ENCODE assay signal across 26 cellular contexts in the genomic region with DNA sequence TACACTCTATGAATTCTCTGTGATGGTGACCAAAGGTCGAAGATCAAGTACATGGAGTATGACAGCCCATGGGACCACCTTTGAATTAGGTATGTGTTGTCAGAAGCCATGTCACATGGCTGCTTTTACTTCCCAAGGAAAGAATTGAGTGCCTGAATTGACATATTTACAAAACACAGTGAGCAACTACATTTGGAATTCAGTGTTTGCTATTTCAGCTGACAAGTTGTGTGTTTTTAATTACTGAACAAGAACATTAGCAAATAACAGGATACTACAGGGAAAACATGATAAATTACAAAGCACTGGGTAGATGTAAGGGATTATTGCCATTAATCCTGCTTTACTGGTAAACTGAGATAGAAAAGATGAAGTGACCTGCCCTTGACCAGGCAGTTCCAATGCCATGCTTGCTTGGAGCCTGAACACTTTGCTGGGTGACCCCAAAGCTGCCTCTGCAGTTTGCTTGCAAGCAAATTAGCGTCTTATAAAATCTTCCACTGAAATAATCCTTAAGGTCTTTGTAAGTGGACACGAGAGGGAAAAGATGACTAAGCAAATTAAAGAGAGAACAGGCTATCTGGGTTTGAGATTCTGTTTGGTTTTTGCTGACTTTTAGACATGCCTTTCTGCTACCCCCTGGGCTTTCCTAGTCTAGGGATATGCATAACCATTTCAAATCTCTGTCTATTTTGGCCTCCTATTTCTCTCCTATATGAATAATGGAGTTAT.
DNase-seq lines count a peak whose midpoint lies in the region; ATAC-seq, FAIRE-seq and TF ChIP-seq lines count a peak whose summit lies in the region.
"Had no signal": no experiment of that assay in that cellular context is flagged by ENCODE, and none has a peak within 500 bp of the region (broad histone marks: within the 10 kb centered on the region; RNA-seq: fewer than 3 reads in every experiment).

No MANE protein-coding gene starts in this region.

- no peak for TF ChIP-seq EP300 in A549 (IDR thresholded peaks at IDR 0.05)

- FAIRE-seq in A549 (lab: Jason Lieb, UNC) = peak; percentile 46
- FAIRE-seq: GM19239 had no signal

- H3F3A ChIP-seq in smooth muscle cell (ENCODE audit: low read depth) = no peaks in the 10 kb centered on the region

- no peaks in the 10 kb centered on the region for H3K36me3 ChIP-seq in smooth muscle cell (ENCODE audit: low read depth)
- H3K36me3 ChIP-seq: BE2C, MG63 had no signal

- H3K27ac ChIP-seq in A549 (peak overlapping the region in 1 of 2 experiments; percentile 48; a peak in 2 of 6 replicates), smooth muscle cell (ENCODE audit: low read depth) (peak overlapping the region; percentile 63)
- H3K27ac ChIP-seq: 22Rv1, PC-9, SJSA1 had no signal

- no peak overlapping the region for H3K4me2 ChIP-seq in A549
- H3K4me2 ChIP-seq in smooth muscle cell = peak overlapping the region; percentile 42
- H3K4me2 ChIP-seq: PC-9 had no signal

- peaks cover 2% of the 10 kb centered on the region for H3K4me1 Mint-ChIP-seq in activated CD8-positive, alpha-beta T cell treated with anti-CD3 and anti-CD28 coated beads for 36 hours (ENCODE audit: low read depth)
- H3K4me1 Mint-ChIP-seq in activated naive CD8-positive, alpha-beta T cell treated with anti-CD3 and anti-CD28 coated beads, Interleukin-2, amount 50 U/mL, for 24 hours = no peaks in the 10 kb centered on the region

- H3K9me3 Mint-ChIP-seq in activated CD8-positive, alpha-beta T cell treated with anti-CD3 and anti-CD28 coated beads for 36 hours = no peaks in the 10 kb centered on the region
- H3K9me3 Mint-ChIP-seq in activated naive CD8-positive, alpha-beta T cell treated with anti-CD3 and anti-CD28 coated beads, Interleukin-2, amount 50 U/mL, for 24 hours = no peaks in the 10 kb centered on the region
- H3K9me3 Mint-ChIP-seq: CD8-positive, alpha-beta memory T cell had no signal

- intact Hi-C loops in activated CD8-positive, alpha-beta T cell treated with anti-CD3 and anti-CD28 coated beads for 36 hours (cut with micrococcal nuclease) = no loop called here

- CTCF ChIA-PET in A549 (lab: Yijun Ruan, JAX) = interaction anchor here (1.2 to 10.1 kb wide), 5 partner anchors 15 to 549 kb away, joined by 3 to 112 read pairs (median 3); no protein-coding TSS in a partner anchor
- CTCF ChIA-PET in activated CD8-positive, alpha-beta T cell treated with anti-CD3 and anti-CD28 coated beads for 36 hours (lab: Charles Lee) = interaction anchor here (1.4 kb wide), 1 partner anchor 29 kb away, joined by 6 read pairs; no protein-coding TSS in a partner anchor

- H3K27ac Mint-ChIP-seq in activated CD8-positive, alpha-beta T cell treated with anti-CD3 and anti-CD28 coated beads for 36 hours = no peak overlapping the region
- no peak overlapping the region for H3K27ac Mint-ChIP-seq in activated naive CD8-positive, alpha-beta T cell treated with anti-CD3 and anti-CD28 coated beads, Interleukin-2, amount 50 U/mL, for 24 hours
- H3K27ac Mint-ChIP-seq: CD14-positive monocyte; CD8-positive, alpha-beta memory T cell had no signal

- no peaks in the 10 kb centered on the region for H3K36me3 Mint-ChIP-seq in activated CD8-positive, alpha-beta T cell treated with anti-CD3 and anti-CD28 coated beads for 36 hours (ENCODE audit: low read depth)
- H3K36me3 Mint-ChIP-seq in activated naive CD8-positive, alpha-beta T cell treated with anti-CD3 and anti-CD28 coated beads, Interleukin-2, amount 50 U/mL, for 24 hours (ENCODE audit: low read depth) = peaks cover 2% of the 10 kb centered on the region
- H3K36me3 Mint-ChIP-seq: CD14-positive monocyte had no signal

- no peak for DNase-seq in A549 (ENCODE audit: low read depth in 1 of 2, low spot score in 1 of 2)
- DNase-seq in choroid plexus epithelial cell (ENCODE audit: low read depth) = peak; percentile 19
- DNase-seq in fibroblast of villous mesenchyme (ENCODE audit: low read depth) = peak; percentile 75
- DNase-seq in smooth muscle cell (lab: John Stamatoyannopoulos, UW; ENCODE audit: unreplicated experiment) = no peak
- no peak for DNase-seq in EL
- DNase-seq in activated CD8-positive, alpha-beta T cell treated with anti-CD3 and anti-CD28 coated beads for 36 hours = no peak
- no peak for DNase-seq in activated naive CD8-positive, alpha-beta T cell treated with anti-CD3 and anti-CD28 coated beads, Interleukin-2, amount 50 U/mL, for 24 hours
- DNase-seq: ACHN; BE2C; CD8-positive, alpha-beta memory T cell; DMS 273 treated with DMSO at 0.1 percent for 48 hours; DMS79 treated with DMSO at 0.1 percent for 48 hours; KBM-7; MG63; NCI-H1105 treated with DMSO at 0.1 percent for 48 hours; NCI-H146; NCI-H2029 treated with DMSO at 0.1 percent for 48 hours; NCI-H2227 treated with DMSO at 0.1 percent for 48 hours; NCI-H526 treated with DMSO at 0.1 percent for 48 hours; PC-9; Right ventricle myocardium superior had no signal

- H3K4me3 ChIP-seq in A549 (no peak overlapping the region), choroid plexus epithelial cell (ENCODE audit: low read depth, low read length) (no peak overlapping the region), fibroblast of villous mesenchyme (ENCODE audit: low read depth, low read length) (no peak overlapping the region), smooth muscle cell (no peak overlapping the region)
- H3K4me3 ChIP-seq: MG63, PC-9, SJSA1 had no signal

- H3K27me3 Mint-ChIP-seq in activated CD8-positive, alpha-beta T cell treated with anti-CD3 and anti-CD28 coated beads for 36 hours = no peaks in the 10 kb centered on the region
- H3K27me3 Mint-ChIP-seq in activated naive CD8-positive, alpha-beta T cell treated with anti-CD3 and anti-CD28 coated beads, Interleukin-2, amount 50 U/mL, for 24 hours = no peaks in the 10 kb centered on the region
- H3K27me3 Mint-ChIP-seq: CD8-positive, alpha-beta memory T cell had no signal

- 77% methylated on average over 3 of the region's 3 CpGs for WGBS in A549 (ENCODE audit: missing lambda C conversion rate)
- 45% methylated on average over 3 of the region's 3 CpGs for WGBS in smooth muscle cell (ENCODE audit: low lambda C conversion rate)

- H2AFZ ChIP-seq in smooth muscle cell (ENCODE audit: low read depth) = no peak overlapping the region
- H2AFZ ChIP-seq: PC-9 had no signal

- no peaks in the 10 kb centered on the region for H3K27me3 ChIP-seq in smooth muscle cell (ENCODE audit: low read depth)
- H3K27me3 ChIP-seq: BE2C, MG63, SJSA1 had no signal

- no peak for TF ChIP-seq RAD21 in A549 (conservative IDR thresholded peaks at IDR 0.05 in 1 of 2, IDR thresholded peaks at IDR 0.05 in 1 of 2)

- ATAC-seq in A549 = no peak
- no peak for ATAC-seq in activated CD8-positive, alpha-beta T cell treated with anti-CD3 and anti-CD28 coated beads for 36 hours
- ATAC-seq in HG02885 (IDR thresholded peaks at IDR 0.05; ENCODE audit: poor library complexity, unreplicated experiment) = no peak
- no peak for ATAC-seq in activated naive CD8-positive, alpha-beta T cell treated with anti-CD3 and anti-CD28 coated beads, Interleukin-2, amount 50 U/mL, for 24 hours

- TF ChIP-seq CTCF in A549 (IDR thresholded peaks at IDR 0.05) (no peak), choroid plexus epithelial cell (conservative IDR thresholded peaks at IDR 0.05; ENCODE audit: low read depth, low read length) (no peak), fibroblast of villous mesenchyme (IDR thresholded peaks at IDR 0.05; ENCODE audit: insufficient read depth, low read depth, low read length) (no peak), smooth muscle cell (IDR thresholded peaks at IDR 0.05; ENCODE audit: borderline replicate concordance, insufficient read depth, poor library complexity, severe bottlenecking) (no peak)
- no peak for TF ChIP-seq CTCF in activated CD8-positive, alpha-beta T cell treated with anti-CD3 and anti-CD28 coated beads for 36 hours (IDR thresholded peaks at IDR 0.05)

- H3K9me3 ChIP-seq in A549 (no peaks in the 10 kb centered on the region), smooth muscle cell (replicated peaks; ENCODE audit: low read depth) (no peaks in the 10 kb centered on the region)
- H3K9me3 ChIP-seq: BE2C, MG63, SJSA1 had no signal

- POLR2A ChIA-PET in A549 (lab: Yijun Ruan, JAX) = no interaction called here
- POLR2A ChIA-PET in activated CD8-positive, alpha-beta T cell treated with anti-CD3 and anti-CD28 coated beads for 36 hours (lab: Charles Lee) = no interaction called here

- no peaks in the 10 kb centered on the region for H3K79me2 ChIP-seq in smooth muscle cell (ENCODE audit: low read depth)

- H3K4me3 Mint-ChIP-seq in activated CD8-positive, alpha-beta T cell treated with anti-CD3 and anti-CD28 coated beads for 36 hours = no peak overlapping the region
- no peak overlapping the region for H3K4me3 Mint-ChIP-seq in activated naive CD8-positive, alpha-beta T cell treated with anti-CD3 and anti-CD28 coated beads, Interleukin-2, amount 50 U/mL, for 24 hours
- H3K4me3 Mint-ChIP-seq: CD14-positive monocyte; CD8-positive, alpha-beta memory T cell had no signal

- no peaks in the 10 kb centered on the region for H4K20me1 ChIP-seq in smooth muscle cell (ENCODE audit: low read depth)

- H3K9ac ChIP-seq in smooth muscle cell (ENCODE audit: low read depth) = no peak overlapping the region

- H3K4me1 ChIP-seq in A549 = peaks cover 9% of the 10 kb centered on the region; the same call in 1 of the 3 replicates
- H3K4me1 ChIP-seq in smooth muscle cell (ENCODE audit: low read depth) = no peaks in the 10 kb centered on the region
- H3K4me1 ChIP-seq: BE2C had no signal

- no peak for TF ChIP-seq POLR2A in A549 (IDR thresholded peaks at IDR 0.05; ENCODE audit: low read length)

TF ChIP-seq in A549, 52 proteins besides CTCF, POLR2A, EP300 and RAD21:
- TF ChIP-seq NFE2L2 (conservative IDR thresholded peaks at IDR 0.05; ENCODE audit: low read length) (peak; percentile 71), MAFK (IDR thresholded peaks at IDR 0.05; ENCODE audit: partially characterized antibody) (peak; percentile 93), FOSB (CRISPR knock-in tag; IDR thresholded peaks at IDR 0.05) (no peak)

Comparison
In these comparisons a context has a peak if more than half of its experiments do, and no peak if none do; other contexts are left out.
1. DNase-seq: peak in choroid plexus epithelial cell (single experiment) and fibroblast of villous mesenchyme (single experiment); none in A549 (0 of 2), smooth muscle cell (single experiment), EL (single experiment), activated CD8-positive, alpha-beta T cell treated with anti-CD3 and anti-CD28 coated beads for 36 hours (single experiment) and activated naive CD8-positive, alpha-beta T cell treated with anti-CD3 and anti-CD28 coated beads, Interleukin-2, amount 50 U/mL, for 24 hours (single experiment).